Comparison of ENCODE assay signal across 2 cellular contexts in the genomic region with DNA sequence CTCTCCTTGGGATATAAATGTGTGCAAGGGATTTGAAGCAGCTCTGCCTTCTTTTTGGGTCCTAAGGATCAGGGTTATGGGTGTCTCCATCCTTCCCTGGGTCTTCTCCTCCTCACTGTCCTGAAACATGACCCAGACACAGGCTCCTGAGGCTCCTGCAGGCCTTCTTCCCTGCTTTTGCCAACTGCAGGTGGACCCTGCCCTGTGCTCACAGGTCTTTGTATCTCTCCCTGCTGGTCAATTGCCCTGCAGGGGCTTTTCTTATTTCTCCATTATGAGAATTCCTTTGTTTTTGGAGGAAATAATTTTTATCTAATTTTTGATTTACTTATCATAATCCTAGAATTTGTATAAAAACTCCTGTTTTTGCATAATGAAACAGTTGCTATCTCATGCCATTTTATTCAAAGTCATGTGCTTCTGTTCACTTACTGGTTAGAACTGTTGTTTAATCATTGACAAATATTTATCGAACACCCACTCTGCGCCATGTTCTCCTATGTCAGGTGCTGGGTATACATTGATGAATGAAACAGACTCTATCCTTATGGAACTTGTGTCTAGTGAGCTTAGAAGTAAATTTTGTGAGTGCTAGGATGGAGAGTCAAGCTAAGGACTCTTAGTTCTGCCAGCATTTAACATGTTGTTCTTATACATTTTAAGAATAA.
TF ChIP-seq lines count a peak whose summit lies in the region.

No MANE protein-coding gene starts in this region.

TF ChIP-seq in liver, 16 proteins besides CTCF, POLR2A, EP300 and RAD21 (continued from another document):
- TF ChIP-seq, protein P1, sequence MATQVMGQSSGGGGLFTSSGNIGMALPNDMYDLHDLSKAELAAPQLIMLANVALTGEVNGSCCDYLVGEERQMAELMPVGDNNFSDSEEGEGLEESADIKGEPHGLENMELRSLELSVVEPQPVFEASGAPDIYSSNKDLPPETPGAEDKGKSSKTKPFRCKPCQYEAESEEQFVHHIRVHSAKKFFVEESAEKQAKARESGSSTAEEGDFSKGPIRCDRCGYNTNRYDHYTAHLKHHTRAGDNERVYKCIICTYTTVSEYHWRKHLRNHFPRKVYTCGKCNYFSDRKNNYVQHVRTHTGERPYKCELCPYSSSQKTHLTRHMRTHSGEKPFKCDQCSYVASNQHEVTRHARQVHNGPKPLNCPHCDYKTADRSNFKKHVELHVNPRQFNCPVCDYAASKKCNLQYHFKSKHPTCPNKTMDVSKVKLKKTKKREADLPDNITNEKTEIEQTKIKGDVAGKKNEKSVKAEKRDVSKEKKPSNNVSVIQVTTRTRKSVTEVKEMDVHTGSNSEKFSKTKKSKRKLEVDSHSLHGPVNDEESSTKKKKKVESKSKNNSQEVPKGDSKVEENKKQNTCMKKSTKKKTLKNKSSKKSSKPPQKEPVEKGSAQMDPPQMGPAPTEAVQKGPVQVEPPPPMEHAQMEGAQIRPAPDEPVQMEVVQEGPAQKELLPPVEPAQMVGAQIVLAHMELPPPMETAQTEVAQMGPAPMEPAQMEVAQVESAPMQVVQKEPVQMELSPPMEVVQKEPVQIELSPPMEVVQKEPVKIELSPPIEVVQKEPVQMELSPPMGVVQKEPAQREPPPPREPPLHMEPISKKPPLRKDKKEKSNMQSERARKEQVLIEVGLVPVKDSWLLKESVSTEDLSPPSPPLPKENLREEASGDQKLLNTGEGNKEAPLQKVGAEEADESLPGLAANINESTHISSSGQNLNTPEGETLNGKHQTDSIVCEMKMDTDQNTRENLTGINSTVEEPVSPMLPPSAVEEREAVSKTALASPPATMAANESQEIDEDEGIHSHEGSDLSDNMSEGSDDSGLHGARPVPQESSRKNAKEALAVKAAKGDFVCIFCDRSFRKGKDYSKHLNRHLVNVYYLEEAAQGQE (IDR thresholded peaks at IDR 0.05) = peak; percentile 16
- TF ChIP-seq, protein P2, sequence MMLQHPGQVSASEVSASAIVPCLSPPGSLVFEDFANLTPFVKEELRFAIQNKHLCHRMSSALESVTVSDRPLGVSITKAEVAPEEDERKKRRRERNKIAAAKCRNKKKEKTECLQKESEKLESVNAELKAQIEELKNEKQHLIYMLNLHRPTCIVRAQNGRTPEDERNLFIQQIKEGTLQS (IDR thresholded peaks at IDR 0.05) = no peak
- TF ChIP-seq RXRA (IDR thresholded peaks at IDR 0.05) = peak; percentile 6 to 24
- peak; percentile 59 for TF ChIP-seq SP1 (IDR thresholded peaks at IDR 0.05)
- TF ChIP-seq YY1 (IDR thresholded peaks at IDR 0.05) = peak; percentile 86
- TF ChIP-seq HNF4A (conservative IDR thresholded peaks at IDR 0.05) = peak; percentile 85 to 88

TF ChIP-seq in HepG2, 621 proteins besides CTCF, POLR2A, EP300 and RAD21 (continued from another document):
- TF ChIP-seq CBX5 (CRISPR knock-in tag; IDR thresholded peaks at IDR 0.05; ENCODE audit: borderline replicate concordance) = no peak
- TF ChIP-seq SCMH1 (CRISPR knock-in tag; IDR thresholded peaks at IDR 0.05; ENCODE audit: borderline replicate concordance) = no peak
- TF ChIP-seq, protein P3, sequence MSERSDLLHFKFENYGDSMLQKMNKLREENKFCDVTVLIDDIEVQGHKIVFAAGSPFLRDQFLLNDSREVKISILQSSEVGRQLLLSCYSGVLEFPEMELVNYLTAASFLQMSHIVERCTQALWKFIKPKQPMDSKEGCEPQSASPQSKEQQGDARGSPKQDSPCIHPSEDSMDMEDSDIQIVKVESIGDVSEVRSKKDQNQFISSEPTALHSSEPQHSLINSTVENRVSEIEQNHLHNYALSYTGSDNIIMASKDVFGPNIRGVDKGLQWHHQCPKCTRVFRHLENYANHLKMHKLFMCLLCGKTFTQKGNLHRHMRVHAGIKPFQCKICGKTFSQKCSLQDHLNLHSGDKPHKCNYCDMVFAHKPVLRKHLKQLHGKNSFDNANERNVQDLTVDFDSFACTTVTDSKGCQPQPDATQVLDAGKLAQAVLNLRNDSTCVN (CRISPR knock-in tag; IDR thresholded peaks at IDR 0.05; ENCODE audit: borderline replicate concordance) = no peak
- TF ChIP-seq, protein P4, sequence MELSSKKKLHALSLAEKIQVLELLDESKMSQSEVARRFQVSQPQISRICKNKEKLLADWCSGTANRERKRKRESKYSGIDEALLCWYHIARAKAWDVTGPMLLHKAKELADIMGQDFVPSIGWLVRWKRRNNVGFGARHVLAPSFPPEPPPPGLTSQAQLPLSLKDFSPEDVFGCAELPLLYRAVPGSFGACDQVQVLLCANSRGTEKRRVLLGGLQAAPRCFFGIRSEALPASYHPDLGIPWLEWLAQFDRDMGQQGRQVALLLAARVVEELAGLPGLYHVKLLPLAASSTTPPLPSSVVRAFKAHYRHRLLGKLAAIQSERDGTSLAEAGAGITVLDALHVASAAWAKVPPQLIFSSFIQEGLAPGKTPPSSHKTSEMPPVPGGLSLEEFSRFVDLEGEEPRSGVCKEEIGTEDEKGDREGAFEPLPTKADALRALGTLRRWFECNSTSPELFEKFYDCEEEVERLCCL (CRISPR knock-in tag; IDR thresholded peaks at IDR 0.05; ENCODE audit: borderline replicate concordance) = no peak
- TF ChIP-seq ZNF879 (CRISPR knock-in tag; IDR thresholded peaks at IDR 0.05) = no peak
- TF ChIP-seq, protein P5, sequence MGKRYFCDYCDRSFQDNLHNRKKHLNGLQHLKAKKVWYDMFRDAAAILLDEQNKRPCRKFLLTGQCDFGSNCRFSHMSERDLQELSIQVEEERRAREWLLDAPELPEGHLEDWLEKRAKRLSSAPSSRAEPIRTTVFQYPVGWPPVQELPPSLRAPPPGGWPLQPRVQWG (CRISPR knock-in tag; IDR thresholded peaks at IDR 0.05; ENCODE audit: borderline replicate concordance, low read depth) = no peak
- TF ChIP-seq KDM6A (CRISPR knock-in tag; IDR thresholded peaks at IDR 0.05; ENCODE audit: low read depth) = no peak
- TF ChIP-seq ZSCAN31 (CRISPR knock-in tag; IDR thresholded peaks at IDR 0.05; ENCODE audit: low read depth) = no peak
- TF ChIP-seq, protein P6, sequence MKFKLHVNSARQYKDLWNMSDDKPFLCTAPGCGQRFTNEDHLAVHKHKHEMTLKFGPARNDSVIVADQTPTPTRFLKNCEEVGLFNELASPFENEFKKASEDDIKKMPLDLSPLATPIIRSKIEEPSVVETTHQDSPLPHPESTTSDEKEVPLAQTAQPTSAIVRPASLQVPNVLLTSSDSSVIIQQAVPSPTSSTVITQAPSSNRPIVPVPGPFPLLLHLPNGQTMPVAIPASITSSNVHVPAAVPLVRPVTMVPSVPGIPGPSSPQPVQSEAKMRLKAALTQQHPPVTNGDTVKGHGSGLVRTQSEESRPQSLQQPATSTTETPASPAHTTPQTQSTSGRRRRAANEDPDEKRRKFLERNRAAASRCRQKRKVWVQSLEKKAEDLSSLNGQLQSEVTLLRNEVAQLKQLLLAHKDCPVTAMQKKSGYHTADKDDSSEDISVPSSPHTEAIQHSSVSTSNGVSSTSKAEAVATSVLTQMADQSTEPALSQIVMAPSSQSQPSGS (CRISPR knock-in tag; IDR thresholded peaks at IDR 0.05) = no peak
- TF ChIP-seq, protein P7, sequence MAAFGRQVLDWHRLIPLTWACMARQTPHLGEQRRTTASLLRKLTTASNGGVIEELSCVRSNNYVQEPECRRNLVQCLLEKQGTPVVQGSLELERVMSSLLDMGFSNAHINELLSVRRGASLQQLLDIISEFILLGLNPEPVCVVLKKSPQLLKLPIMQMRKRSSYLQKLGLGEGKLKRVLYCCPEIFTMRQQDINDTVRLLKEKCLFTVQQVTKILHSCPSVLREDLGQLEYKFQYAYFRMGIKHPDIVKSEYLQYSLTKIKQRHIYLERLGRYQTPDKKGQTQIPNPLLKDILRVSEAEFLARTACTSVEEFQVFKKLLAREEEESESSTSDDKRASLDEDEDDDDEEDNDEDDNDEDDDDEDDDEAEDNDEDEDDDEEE (CRISPR knock-in tag; IDR thresholded peaks at IDR 0.05) = no peak
- TF ChIP-seq YY1 (IDR thresholded peaks at IDR 0.05; ENCODE audit: insufficient read depth, insufficient replicate concordance, low read depth, low read length) = no peak
- TF ChIP-seq MZF1 (CRISPR knock-in tag; IDR thresholded peaks at IDR 0.05; ENCODE audit: borderline replicate concordance) = no peak
- TF ChIP-seq HES4 (CRISPR knock-in tag; IDR thresholded peaks at IDR 0.05; ENCODE audit: borderline replicate concordance) = no peak
- no peak for TF ChIP-seq SUZ12 (IDR thresholded peaks at IDR 0.05; ENCODE audit: low read depth, low read length)
- TF ChIP-seq, protein P8, sequence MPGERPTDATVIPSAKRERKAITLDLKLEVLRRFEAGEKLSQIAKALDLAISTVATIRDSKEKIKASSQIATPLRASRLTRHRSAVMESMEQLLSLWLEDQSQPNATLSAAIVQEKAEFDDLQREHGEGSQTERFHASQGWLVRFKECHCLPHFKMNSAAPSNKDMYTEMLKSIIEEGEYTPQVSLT (CRISPR knock-in tag; IDR thresholded peaks at IDR 0.05; ENCODE audit: borderline replicate concordance, low read depth) = no peak
TF ChIP-seq in HepG2: peak in this region for 0.
